9 cellular contexts compared by ENCODE assay signal in the genomic region with DNA sequence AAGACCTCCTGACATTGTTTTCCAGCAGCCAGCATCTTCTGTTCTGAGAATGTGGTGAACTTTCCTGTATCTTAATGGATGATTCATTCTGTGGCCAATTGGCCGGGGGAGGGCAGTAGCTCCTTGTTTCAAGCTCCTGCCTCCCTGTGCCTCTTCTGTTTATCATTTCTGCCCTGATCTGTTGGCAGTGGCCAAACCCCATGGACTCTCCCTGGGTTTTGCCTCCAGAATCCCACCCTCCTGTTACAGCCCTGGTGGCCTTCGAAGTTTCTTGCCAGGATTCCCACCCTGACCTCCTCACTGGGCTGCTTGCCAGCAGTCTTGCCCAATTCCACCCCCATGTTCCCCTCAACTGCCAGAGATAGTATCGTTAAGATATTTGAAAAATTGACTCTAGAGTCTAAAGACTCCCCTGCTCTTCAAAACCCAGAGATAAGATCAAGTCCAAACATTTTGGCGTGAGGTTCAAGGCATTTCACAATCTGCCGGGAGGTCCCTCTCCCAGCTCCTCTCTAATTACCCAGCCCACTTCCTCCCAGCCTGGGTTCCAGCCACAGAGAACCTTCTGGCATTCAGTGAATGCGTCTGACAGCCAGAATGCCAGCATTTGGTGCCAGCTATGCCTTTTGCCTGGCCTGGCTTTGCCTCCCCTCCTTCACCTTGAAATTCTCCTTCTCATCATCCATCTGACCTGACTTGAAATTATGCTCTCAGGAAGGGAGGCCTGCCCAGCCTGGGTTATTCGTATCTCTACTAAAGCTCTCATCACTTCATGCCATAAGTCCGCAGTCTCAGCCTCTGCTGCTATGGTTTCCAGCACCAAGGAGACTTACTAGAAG. TPM values are rescaled to one million over a fixed set of nuclear protein-coding genes. Genes with fewer than 3 reads are reported as not detected.
DNase-seq lines count a peak whose midpoint lies in the region; ATAC-seq and TF ChIP-seq lines count a peak whose summit lies in the region.
"Had no signal": no experiment of that assay in that cellular context is flagged by ENCODE, and none has a peak within 500 bp of the region (broad histone marks: within the 10 kb centered on the region; RNA-seq: fewer than 3 reads in every experiment).

No MANE protein-coding gene starts in this region.

- TF ChIP-seq EP300 in Ishikawa (IDR thresholded peaks at IDR 0.05; ENCODE audit: borderline replicate concordance) (no peak), suprapubic skin (IDR thresholded peaks at IDR 0.05) (peak; percentile 46)

- no peak overlapping the region for H3K4me3 Mint-ChIP-seq in activated naive CD8-positive, alpha-beta T cell treated with anti-CD3 and anti-CD28 coated beads for 36 hours
- no peak overlapping the region for H3K4me3 Mint-ChIP-seq in immature natural killer cell
- H3K4me3 Mint-ChIP-seq: stimulated activated naive CD8-positive, alpha-beta T cell treated with anti-CD3 and anti-CD28 coated beads, Interleukin-15, Interleukin-2, amounts not matched to agents 100 ng/mL and 50 ng/mL, for 24 hours had no signal

- CTCF ChIA-PET in AG04450 (lab: Charles Lee): interaction anchor here (0.8 to 1.1 kb wide), 2 partner anchors 11 to 225 kb away, joined by 3 to 17 read pairs; no protein-coding TSS in a partner anchor

- TF ChIP-seq RAD21 in Ishikawa (IDR thresholded peaks at IDR 0.05; ENCODE audit: low read depth): peak; percentile 51

- peaks cover 19% of the 10 kb centered on the region for H3K27me3 Mint-ChIP-seq in activated naive CD8-positive, alpha-beta T cell treated with anti-CD3 and anti-CD28 coated beads for 36 hours
- H3K27me3 Mint-ChIP-seq in immature natural killer cell (ENCODE audit: low read depth in 3 of 3): peaks cover 0 to 4% (median 2%) of the 10 kb centered on the region in 3 donors

- H3K4me3 ChIP-seq in AG04450 (ENCODE audit: low read depth, low read length): no peak overlapping the region
- no peak overlapping the region for H3K4me3 ChIP-seq in suprapubic skin

- POLR2A ChIA-PET in AG04450 (lab: Yijun Ruan, JAX): interaction anchor here (0.7 to 1.7 kb wide), 8 partner anchors 8 to 126 kb away, joined by 3 to 14 read pairs (median 4); a partner anchor contains a TSS

- H3K9me3 ChIP-seq in AG04450 (ENCODE audit: control insufficient read depth, insufficient read depth, low read length) (no peaks in the 10 kb centered on the region), suprapubic skin (no peaks in the 10 kb centered on the region)

- peak overlapping the region; percentile 94 for H3K27ac ChIP-seq in AG04450 (ENCODE audit: low read depth, low read length)
- peak overlapping the region; percentile 71 for H3K27ac ChIP-seq in suprapubic skin

- H3K9me3 Mint-ChIP-seq in activated naive CD8-positive, alpha-beta T cell treated with anti-CD3 and anti-CD28 coated beads for 36 hours: no peaks in the 10 kb centered on the region
- no peaks in the 10 kb centered on the region for H3K9me3 Mint-ChIP-seq in immature natural killer cell
- H3K9me3 Mint-ChIP-seq: stimulated activated naive CD8-positive, alpha-beta T cell treated with anti-CD3 and anti-CD28 coated beads, Interleukin-15, Interleukin-2, amounts not matched to agents 100 ng/mL and 50 ng/mL, for 24 hours had no signal

- no peak for ATAC-seq in GM18868 (IDR thresholded peaks at IDR 0.05; ENCODE audit: unreplicated experiment)

- DNase-seq in AG04450 (ENCODE audit: low read depth, low spot score) (peak; percentile 89), islet precursor cell (peak; percentile 86), suprapubic skin (ENCODE audit: low spot score in 2 of 2) (peak; percentile 83), immature natural killer cell (no peak), occipital lobe (lab: John Stamatoyannopoulos, UW) (no peak)
- peak; percentile 30 for DNase-seq in activated naive CD8-positive, alpha-beta T cell treated with anti-CD3 and anti-CD28 coated beads for 36 hours

- 32% methylated on average over 7 of the region's 8 CpGs for WGBS in suprapubic skin

- H3K27me3 ChIP-seq in AG04450 (ENCODE audit: control insufficient read depth, insufficient read depth, low read length): no peaks in the 10 kb centered on the region
- H3K27me3 ChIP-seq in suprapubic skin: no peaks in the 10 kb centered on the region

- TF ChIP-seq CTCF in AG04450 (IDR thresholded peaks at IDR 0.05; ENCODE audit: low read depth, low read length): peak; percentile 53
- TF ChIP-seq CTCF in suprapubic skin (IDR thresholded peaks at IDR 0.05): no peak

- peaks cover 18% of the 10 kb centered on the region for H3K4me1 ChIP-seq in suprapubic skin

- TF ChIP-seq POLR2A in suprapubic skin (IDR thresholded peaks at IDR 0.05): no peak

- H3K36me3 ChIP-seq in suprapubic skin: no peaks in the 10 kb centered on the region

- peaks cover 17% of the 10 kb centered on the region for H3K4me1 Mint-ChIP-seq in activated naive CD8-positive, alpha-beta T cell treated with anti-CD3 and anti-CD28 coated beads for 36 hours
- no peaks in the 10 kb centered on the region for H3K4me1 Mint-ChIP-seq in immature natural killer cell

- no peaks in the 10 kb centered on the region for H3K36me3 Mint-ChIP-seq in activated naive CD8-positive, alpha-beta T cell treated with anti-CD3 and anti-CD28 coated beads for 36 hours
- H3K36me3 Mint-ChIP-seq in immature natural killer cell: no peaks in the 10 kb centered on the region

- peak overlapping the region; percentile 49 for H3K27ac Mint-ChIP-seq in activated naive CD8-positive, alpha-beta T cell treated with anti-CD3 and anti-CD28 coated beads for 36 hours
- no peak overlapping the region for H3K27ac Mint-ChIP-seq in immature natural killer cell

TF ChIP-seq in Ishikawa, 13 proteins besides CTCF, POLR2A, EP300 and RAD21:
- 0 out of 2 replicates have a peak, but pooled peaks have one; percentile 20 for TF ChIP-seq CEBPB (IDR thresholded peaks at IDR 0.05)
- no peak for TF ChIP-seq NFIC (IDR thresholded peaks at IDR 0.05)
- TF ChIP-seq EGR1 (IDR thresholded peaks at IDR 0.05): no peak
- no peak for TF ChIP-seq TCF12 (IDR thresholded peaks at IDR 0.05; ENCODE audit: low read depth)
- no peak for TF ChIP-seq ZBTB7A (IDR thresholded peaks at IDR 0.05; ENCODE audit: low read depth)
- TF ChIP-seq TEAD4 (IDR thresholded peaks at IDR 0.05): no peak
- TF ChIP-seq, protein P1, sequence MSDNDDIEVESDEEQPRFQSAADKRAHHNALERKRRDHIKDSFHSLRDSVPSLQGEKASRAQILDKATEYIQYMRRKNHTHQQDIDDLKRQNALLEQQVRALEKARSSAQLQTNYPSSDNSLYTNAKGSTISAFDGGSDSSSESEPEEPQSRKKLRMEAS (IDR thresholded peaks at IDR 0.05): no peak
- no peak for TF ChIP-seq YY1 (IDR thresholded peaks at IDR 0.05; ENCODE audit: low read depth)
- TF ChIP-seq CREB1 (IDR thresholded peaks at IDR 0.05; ENCODE audit: low read depth): no peak

RNA-seq across cellular contexts. Expression of a gene that starts 37.7 kb away (rescaled TPM):
- polyA plus RNA-seq in AG04450 (2011; rRNA removed): 673 and 740 TPM in 2 replicates
- 890 and 1,035 TPM in 2 replicates for polyA minus RNA-seq in AG04450 (2011; rRNA and poly(A)+ RNA removed)
- total RNA-seq in activated naive CD8-positive, alpha-beta T cell treated with anti-CD3 and anti-CD28 coated beads for 36 hours: 100 to 1,000 TPM; 120 to 125 TPM
- 10 to 100 TPM; 33.1 to 52.1 (median 39.4) TPM for total RNA-seq in suprapubic skin
- 10 to 100 TPM; 30.4 to 53.7 (median 51.0) TPM for polyA plus RNA-seq in immature natural killer cell
- 102 TPM for total RNA-seq in occipital lobe

RNA-seq across cellular contexts. Expression of a gene that starts 39.9 kb away (rescaled TPM):
- polyA plus RNA-seq in AG04450 (2011; rRNA removed) (34.2 and 57.9 TPM in 2 replicates), immature natural killer cell (10 to 100 TPM; 26.2 to 58.7 (median 36.9) TPM)
- 12.0 and 23.2 TPM in 2 replicates for polyA minus RNA-seq in AG04450 (2011; rRNA and poly(A)+ RNA removed)
- 10 to 100 TPM; 30.6 to 32.3 TPM for total RNA-seq in activated naive CD8-positive, alpha-beta T cell treated with anti-CD3 and anti-CD28 coated beads for 36 hours
- total RNA-seq in suprapubic skin (10 to 100 TPM; 13.7 to 27.4 (median 20.8) TPM), occipital lobe (48.0 TPM)

Comparison
In these comparisons a context has a peak if more than half of its experiments do, and no peak if none do; other contexts are left out.
1. DNase-seq: peak in AG04450 (single experiment), activated naive CD8-positive, alpha-beta T cell treated with anti-CD3 and anti-CD28 coated beads for 36 hours (single experiment), islet precursor cell (single experiment) and suprapubic skin (2 of 2); none in immature natural killer cell (0 of 3) and occipital lobe (single experiment).